24 cellular contexts compared by ENCODE assay signal in the genomic region with DNA sequence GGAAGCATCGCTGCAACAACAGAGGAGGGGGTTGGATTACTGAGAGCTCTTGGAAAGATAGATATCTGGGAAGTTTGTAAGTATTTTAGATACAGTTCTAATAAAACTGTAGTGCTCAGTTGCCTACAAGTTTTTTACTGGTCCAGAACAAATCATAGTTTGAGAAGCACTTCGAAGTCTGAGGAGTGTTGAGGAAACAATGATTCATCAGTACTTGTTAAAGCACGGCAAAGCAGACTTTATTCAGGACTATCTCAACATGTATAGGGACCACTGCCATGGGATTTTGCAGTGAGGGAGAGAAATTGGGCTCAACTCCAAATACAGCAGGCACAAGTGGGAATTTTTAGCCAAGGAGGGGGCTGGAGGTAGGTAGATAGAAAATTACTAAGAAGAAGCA. TPM values are rescaled to one million over a fixed set of nuclear protein-coding genes. Genes with fewer than 3 reads are reported as not detected.
DNase-seq lines count a peak whose midpoint lies in the region; ATAC-seq and TF ChIP-seq lines count a peak whose summit lies in the region.
"Had no signal": no experiment of that assay in that cellular context is flagged by ENCODE, and none has a peak within 500 bp of the region (broad histone marks: within the 10 kb centered on the region; RNA-seq: fewer than 3 reads in every experiment).

No MANE protein-coding gene starts in this region.

- 27% methylated on average over 3 of the region's 3 CpGs for WGBS in smooth muscle cell (ENCODE audit: low lambda C conversion rate)

- no TSS peak for BruUV-seq in Panc1 (replicated peaks; lab: Mats Ljungman, UMichigan)

- H3K27me3 ChIP-seq in Panc1 (ENCODE audit: control insufficient read depth, insufficient read depth, low read length) (peaks cover 69% of the 10 kb centered on the region), smooth muscle cell (ENCODE audit: low read depth) (no peaks in the 10 kb centered on the region)
- H3K27me3 ChIP-seq: Peyer's patch had no signal

- H3K4me2 ChIP-seq in smooth muscle cell, result peak overlapping the region; percentile 43
- H3K4me2 ChIP-seq: KMS-11 had no signal

- H3F3A ChIP-seq in smooth muscle cell (ENCODE audit: low read depth), result no peaks in the 10 kb centered on the region

- H4K20me1 ChIP-seq in smooth muscle cell (ENCODE audit: low read depth), result no peaks in the 10 kb centered on the region

- intact Hi-C loops in Panc1 (cut with micrococcal nuclease; ENCODE audit: unreplicated experiment), result no loop called here

- H3K36me3 ChIP-seq in Panc1 (ENCODE audit: control insufficient read depth, insufficient read depth, low read length) (no peaks in the 10 kb centered on the region), smooth muscle cell (ENCODE audit: low read depth) (no peaks in the 10 kb centered on the region)
- H3K36me3 ChIP-seq: HAP-1, Peyer's patch had no signal

- no peak overlapping the region for H3K4me3 ChIP-seq in Panc1 (ENCODE audit: low read depth in 2 of 2, low read length in 2 of 2)
- H3K4me3 ChIP-seq in cardiac fibroblast (replicated peaks in 1 of 2; ENCODE audit: low read depth in 2 of 2, low read length in 2 of 2), result no peak overlapping the region
- H3K4me3 ChIP-seq in epithelial cell of esophagus (ENCODE audit: low read length), result no peak overlapping the region
- H3K4me3 ChIP-seq in smooth muscle cell, result no peak overlapping the region
- H3K4me3 ChIP-seq: HAP-1, Peyer's patch had no signal

- no peaks in the 10 kb centered on the region for H3K4me1 ChIP-seq in Panc1 (ENCODE audit: control insufficient read depth, insufficient read depth, low read length)
- H3K4me1 ChIP-seq in smooth muscle cell (ENCODE audit: low read depth), result no peaks in the 10 kb centered on the region
- H3K4me1 ChIP-seq: HAP-1 had no signal

- POLR2A ChIA-PET in Panc1 (lab: Charles Lee), result no interaction called here

- no peak overlapping the region for H3K9ac ChIP-seq in smooth muscle cell (ENCODE audit: low read depth)
- H3K9ac ChIP-seq: KMS-11 had no signal

- DNase-seq in Panc1 (ENCODE audit: low read depth, low spot score) (no peak), cardiac fibroblast (ENCODE audit: low read depth in 2 of 2) (peak; percentile 30 to 42), epithelial cell of esophagus (ENCODE audit: low read depth) (peak; percentile 19), smooth muscle cell (lab: John Stamatoyannopoulos, UW; ENCODE audit: unreplicated experiment) (no peak), GM13976 (ENCODE audit: low spot score) (no peak), NCI-H510A treated with DMSO at 0.1 percent for 48 hours (lab: John Stamatoyannopoulos, UW) (no peak)
- DNase-seq: CD4-positive, CD25-positive, alpha-beta regulatory T cell; DMS153; DND-41; GOT3; HFFc6; MM.1S; NCI-H1417; NCI-H1694; NCI-H2029 treated with DMSO at 0.1 percent for 48 hours; NCI-H446 treated with DMSO at 0.1 percent for 48 hours; NCI-H526 treated with DMSO at 0.1 percent for 48 hours; Peyer's patch; SHP77 treated with DMSO at 0.1 percent for 48 hours had no signal

- no peak overlapping the region for H2AFZ ChIP-seq in smooth muscle cell (ENCODE audit: low read depth)

- in situ Hi-C loops in Panc1 (cut with HindIII; ENCODE audit: low pct_unique_long_range_greater_than_20kb, low sequenced_read_pairs), result no loop called here
- in situ Hi-C loops in GM13976 (cut with MboI; ENCODE audit: low sequenced_read_pairs, unreplicated experiment), result no loop called here

- ATAC-seq in Panc1 (no peak), GM19023 (IDR thresholded peaks at IDR 0.05; ENCODE audit: unreplicated experiment) (no peak)

- CTCF ChIA-PET in Panc1 (lab: Charles Lee), result interaction anchor here (0.5 to 3.0 kb wide), 2 partner anchors 12 to 263 kb away, joined by 5 to 12 read pairs; no protein-coding TSS in a partner anchor

- TF ChIP-seq CTCF in Panc1 (IDR thresholded peaks at IDR 0.05), result peak; percentile 17
- TF ChIP-seq CTCF in cardiac fibroblast (IDR thresholded peaks at IDR 0.05; ENCODE audit: low read depth, low read length), result no peak
- no peak for TF ChIP-seq CTCF in epithelial cell of esophagus (IDR thresholded peaks at IDR 0.05; ENCODE audit: insufficient read depth, low read depth, low read length, missing control alignments)
- TF ChIP-seq CTCF in smooth muscle cell (IDR thresholded peaks at IDR 0.05; ENCODE audit: borderline replicate concordance, insufficient read depth, poor library complexity, severe bottlenecking), result no peak
- TF ChIP-seq CTCF in GM13976 (IDR thresholded peaks at IDR 0.05; ENCODE audit: borderline replicate concordance, control extremely low read depth, extremely low read depth, insufficient read depth, missing control alignments), result no peak

- H3K79me2 ChIP-seq in smooth muscle cell (ENCODE audit: low read depth), result no peaks in the 10 kb centered on the region

- no peaks in the 10 kb centered on the region for H3K9me3 ChIP-seq in Panc1 (ENCODE audit: control insufficient read depth, insufficient read depth, low read depth, low read length)
- H3K9me3 ChIP-seq in smooth muscle cell (replicated peaks; ENCODE audit: low read depth), result no peaks in the 10 kb centered on the region
- H3K9me3 ChIP-seq: HAP-1, Peyer's patch had no signal

- H3K27ac ChIP-seq in Panc1 (ENCODE audit: low read length), result no peak overlapping the region
- no peak overlapping the region for H3K27ac ChIP-seq in smooth muscle cell (ENCODE audit: low read depth)
- H3K27ac ChIP-seq: KMS-11, Peyer's patch had no signal

RNA-seq across cellular contexts. Expression of gene RECK, which starts 25.3 kb away (rescaled TPM):
- total RNA-seq in Panc1 (2021; ENCODE audit: unreplicated experiment), result 13.2 TPM
- polyA plus RNA-seq in Panc1 (2012; ENCODE audit: insufficient read length), result 10.8 TPM
- 42.9 and 46.5 TPM in 2 replicates for total RNA-seq in smooth muscle cell
- polyA plus RNA-seq in smooth muscle cell, result 36.5 and 50.0 TPM in 2 replicates

RNA-seq across cellular contexts. Expression of gene OR2S2, which starts 53.4 kb away (rescaled TPM):
- total RNA-seq in Panc1 (2021; ENCODE audit: unreplicated experiment) (not detected), smooth muscle cell (0.13 TPM in 1 of 2 replicates, not detected in the other)
- polyA plus RNA-seq in Panc1 (2012; ENCODE audit: insufficient read length), result not detected
- polyA plus RNA-seq in smooth muscle cell, result 0.21 TPM in 1 of 2 replicates, not detected in the other
- total RNA-seq: A172; CD4-positive, CD25-positive, alpha-beta regulatory T cell; HFFc6; Peyer's patch had no signal
- polyA plus RNA-seq: CD4-positive, CD25-positive, alpha-beta regulatory T cell; IgD-negative memory B cell had no signal

Comparison
In these comparisons a context has a peak if more than half of its experiments do, and no peak if none do; other contexts are left out.
1. DNase-seq: peak in cardiac fibroblast (2 of 2) and epithelial cell of esophagus (single experiment); none in Panc1 (single experiment), smooth muscle cell (single experiment), GM13976 (single experiment) and NCI-H510A treated with DMSO at 0.1 percent for 48 hours (single experiment).